ENCODE assay signal across 31 cellular contexts in genomic region chr6:140845666-140846065, GRCh38.
"Had no signal": no experiment of that assay in that cellular context is flagged by ENCODE, and none has a peak within 500 bp of the region (broad histone marks: within the 10 kb centered on the region; RNA-seq: fewer than 3 reads in every experiment).

No MANE protein-coding gene starts in this region.

- H3K27ac Mint-ChIP-seq: activated CD4-positive, alpha-beta memory T cell treated with anti-CD3 and anti-CD28 coated beads for 36 hours; activated CD4-positive, alpha-beta T cell treated with anti-CD3 and anti-CD28 coated beads, Interleukin-2, amount 10 ng/mL, durations not matched to agents 24 days and 14 days; activated naive CD4-positive, alpha-beta T cell treated with anti-CD3 and anti-CD28 coated beads, Interleukin-2, amount 50 U/mL, for 72 hours; activated T-helper 2 cell treated with anti-CD3 and anti-CD28 coated beads, Interferon-gamma antibody, Interleukin-2, Interleukin-4, amounts not matched to agents 10 μg/mL and 5 μg/mL and 100 μg/mL, durations not matched to agents 14 hours and 24 hours and 36 hours; natural killer cell treated with Interleukin-12 subunit alpha and Interleukin-12 subunit beta and Interleukin-15 and Interleukin-18, amount 100 ng/mL, for 72 hours; progenitor cell of endocrine pancreas; stimulated activated effector memory CD8-positive, alpha-beta T cell treated with anti-CD3 and anti-CD28 coated beads, Interleukin-12 subunit alpha, Interleukin-12 subunit beta, amount 100 ng/mL, for 72 hours; stimulated activated naive CD8-positive, alpha-beta T cell treated with anti-CD3 and anti-CD28 coated beads, Interleukin-15, amount 100 ng/mL, for 72 hours; T-helper 17 cell had no signal

- ATAC-seq: activated naive CD4-positive, alpha-beta T cell treated with anti-CD3 and anti-CD28 coated beads, Interleukin-2, amount 50 U/mL, for 72 hours; activated T-cell treated with anti-CD3 and anti-CD28 coated beads, Interleukin-2, amount 50 U/mL, for 4 hours; body of pancreas; gastroesophageal sphincter; mucosa of descending colon; natural killer cell treated with Interleukin-12 subunit alpha and Interleukin-12 subunit beta and Interleukin-15 and Interleukin-18, amount 100 ng/mL, for 72 hours; right lobe of liver; stimulated activated effector memory CD8-positive, alpha-beta T cell treated with anti-CD3 and anti-CD28 coated beads, Interleukin-12 subunit alpha, Interleukin-12 subunit beta, amount 100 ng/mL, for 72 hours; stimulated activated naive CD8-positive, alpha-beta T cell treated with anti-CD3 and anti-CD28 coated beads, Interleukin-15, amount 100 ng/mL, for 72 hours; T-helper 17 cell had no signal

- H3K9me3 ChIP-seq: body of pancreas, esophagus muscularis mucosa, gastroesophageal sphincter, left ventricle myocardium inferior, mucosa of descending colon, ovary, right lobe of liver, upper lobe of left lung had no signal

- DNase-seq: activated CD4-positive, alpha-beta memory T cell treated with anti-CD3 and anti-CD28 coated beads for 36 hours; activated CD4-positive, alpha-beta T cell treated with anti-CD3 and anti-CD28 coated beads, Interleukin-2, amount 10 ng/mL, durations not matched to agents 24 days and 14 days; activated CD4-positive, CD25-positive, alpha-beta regulatory T cell treated with anti-CD3 and anti-CD28 coated beads, Interleukin-2, amount 50 U/mL, for 72 hours; activated CD8-positive, alpha-beta memory T cell treated with anti-CD3 and anti-CD28 coated beads, Interleukin-2, amount 50 U/mL, for 4 hours; activated naive CD4-positive, alpha-beta T cell; activated T-cell treated with anti-CD3 and anti-CD28 coated beads, Interleukin-2, amount 50 U/mL, for 4 hours; anterior cingulate cortex; body of pancreas; dermis blood vessel endothelial cell; effector CD4-positive, alpha-beta T cell; islet precursor cell; left ventricle myocardium inferior; ovary; right lobe of liver; small intestine; stimulated activated CD4-positive, alpha-beta T cell treated with anti-CD3 and anti-CD28 coated beads, Interleukin-4, amount 100 ng/mL, for 24 hours; stimulated activated naive CD8-positive, alpha-beta T cell treated with anti-CD3 and anti-CD28 coated beads, Interleukin-15, amount 100 ng/mL, for 72 hours; substantia nigra; T-helper 17 cell; T1000; upper lobe of left lung had no signal

- H3K27me3 ChIP-seq: body of pancreas, esophagus muscularis mucosa, gastroesophageal sphincter, hepatocyte, ovary, right lobe of liver, upper lobe of left lung had no signal

- H3K4me2 ChIP-seq: hepatocyte had no signal

- H3K79me2 ChIP-seq: hepatocyte had no signal

- H3K4me3 ChIP-seq: body of pancreas, esophagus muscularis mucosa, gastroesophageal sphincter, hepatocyte, left ventricle myocardium inferior, lung, mucosa of descending colon, ovary, right lobe of liver, upper lobe of left lung had no signal

- H3K4me1 ChIP-seq: body of pancreas, left ventricle myocardium inferior, right lobe of liver, upper lobe of left lung had no signal

- H3K36me3 Mint-ChIP-seq: activated CD4-positive, alpha-beta memory T cell treated with anti-CD3 and anti-CD28 coated beads for 36 hours; activated naive CD4-positive, alpha-beta T cell treated with anti-CD3 and anti-CD28 coated beads, Interleukin-2, amount 50 U/mL, for 72 hours; natural killer cell treated with Interleukin-12 subunit alpha and Interleukin-12 subunit beta and Interleukin-15 and Interleukin-18, amount 100 ng/mL, for 72 hours; stimulated activated effector memory CD8-positive, alpha-beta T cell treated with anti-CD3 and anti-CD28 coated beads, Interleukin-12 subunit alpha, Interleukin-12 subunit beta, amount 100 ng/mL, for 72 hours had no signal

- H3K4me3 Mint-ChIP-seq: activated CD4-positive, alpha-beta memory T cell treated with anti-CD3 and anti-CD28 coated beads for 36 hours; activated CD4-positive, alpha-beta T cell treated with anti-CD3 and anti-CD28 coated beads, Interleukin-2, amount 10 ng/mL, durations not matched to agents 24 days and 14 days; activated T-cell treated with anti-CD3 and anti-CD28 coated beads, Interleukin-2, amount 50 U/mL, for 4 hours; natural killer cell treated with Interleukin-12 subunit alpha and Interleukin-12 subunit beta and Interleukin-15 and Interleukin-18, amount 100 ng/mL, for 72 hours; stimulated activated effector memory CD8-positive, alpha-beta T cell treated with anti-CD3 and anti-CD28 coated beads, Interleukin-12 subunit alpha, Interleukin-12 subunit beta, amount 100 ng/mL, for 72 hours; stimulated activated naive CD8-positive, alpha-beta T cell treated with anti-CD3 and anti-CD28 coated beads, Interleukin-15, amount 100 ng/mL, for 72 hours; T-helper 17 cell had no signal

- H2AFZ ChIP-seq: hepatocyte had no signal

- H3K4me1 Mint-ChIP-seq: activated CD4-positive, alpha-beta T cell treated with anti-CD3 and anti-CD28 coated beads, Interleukin-2, amount 10 ng/mL, durations not matched to agents 24 days and 14 days; stimulated activated effector memory CD8-positive, alpha-beta T cell treated with anti-CD3 and anti-CD28 coated beads, Interleukin-12 subunit alpha, Interleukin-12 subunit beta, amount 100 ng/mL, for 72 hours; stimulated activated naive CD8-positive, alpha-beta T cell treated with anti-CD3 and anti-CD28 coated beads, Interleukin-15, amount 100 ng/mL, for 72 hours; T-helper 17 cell had no signal

- H3K27me3 Mint-ChIP-seq: activated CD4-positive, alpha-beta T cell treated with anti-CD3 and anti-CD28 coated beads, Interleukin-2, amount 10 ng/mL, durations not matched to agents 24 days and 14 days; natural killer cell treated with Interleukin-12 subunit alpha and Interleukin-12 subunit beta and Interleukin-15 and Interleukin-18, amount 100 ng/mL, for 72 hours; progenitor cell of endocrine pancreas; stimulated activated naive CD8-positive, alpha-beta T cell treated with anti-CD3 and anti-CD28 coated beads, Interleukin-15, amount 100 ng/mL, for 72 hours; T-helper 17 cell had no signal

- H3K9me3 Mint-ChIP-seq: activated CD4-positive, alpha-beta memory T cell treated with anti-CD3 and anti-CD28 coated beads for 36 hours; activated CD4-positive, alpha-beta T cell treated with anti-CD3 and anti-CD28 coated beads, Interleukin-2, amount 10 ng/mL, durations not matched to agents 24 days and 14 days; activated naive CD4-positive, alpha-beta T cell treated with anti-CD3 and anti-CD28 coated beads, Interleukin-2, amount 50 U/mL, for 72 hours; activated T-cell treated with anti-CD3 and anti-CD28 coated beads, Interleukin-2, amount 50 U/mL, for 4 hours; activated T-helper 2 cell treated with anti-CD3 and anti-CD28 coated beads, Interferon-gamma antibody, Interleukin-2, Interleukin-4, amounts not matched to agents 10 μg/mL and 5 μg/mL and 100 μg/mL, durations not matched to agents 14 hours and 24 hours and 36 hours; stimulated activated effector memory CD8-positive, alpha-beta T cell treated with anti-CD3 and anti-CD28 coated beads, Interleukin-12 subunit alpha, Interleukin-12 subunit beta, amount 100 ng/mL, for 72 hours; stimulated activated naive CD8-positive, alpha-beta T cell treated with anti-CD3 and anti-CD28 coated beads, Interleukin-15, amount 100 ng/mL, for 72 hours had no signal

- H3K27ac ChIP-seq: body of pancreas, esophagus muscularis mucosa, gastroesophageal sphincter, hepatocyte, left ventricle myocardium inferior, ovary, right lobe of liver, upper lobe of left lung had no signal

- H3K36me3 ChIP-seq: esophagus muscularis mucosa, gastroesophageal sphincter, left ventricle myocardium inferior, ovary, right lobe of liver, upper lobe of left lung had no signal
